In the genomic region with DNA sequence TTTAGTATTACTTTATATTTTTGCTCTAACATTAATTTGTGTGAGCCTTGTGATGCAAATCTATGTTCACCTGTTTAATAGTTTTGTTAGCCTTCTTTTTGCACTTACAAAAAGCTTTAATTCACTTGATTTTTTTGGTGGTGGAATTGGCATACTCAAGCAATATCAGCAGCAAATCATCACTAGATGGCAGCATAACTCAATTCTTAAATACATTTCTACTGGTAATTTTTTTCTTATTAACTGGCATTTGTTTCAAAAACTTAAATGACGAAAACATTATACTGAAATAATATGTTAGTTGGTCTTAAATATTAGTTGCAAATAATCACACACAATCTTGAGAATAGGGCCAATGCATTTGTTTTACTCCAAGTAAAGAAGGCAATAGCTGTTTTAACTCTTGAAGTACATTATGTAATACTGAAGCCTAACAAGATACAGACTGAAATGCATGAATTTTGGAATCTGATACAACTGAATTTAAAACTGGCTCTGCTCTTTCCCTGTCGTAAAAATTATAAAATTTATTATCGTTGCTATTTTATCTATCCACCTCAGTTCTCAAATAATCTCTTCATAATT, we compare ENCODE assay signal across 9 cellular contexts.
A peak's percentile ranks its signal among the peaks of the same experiment; 100 is the strongest.
DNase-seq lines count a peak whose midpoint lies in the region; ATAC-seq and TF ChIP-seq lines count a peak whose summit lies in the region.
"Had no signal": no experiment of that assay in that cellular context is flagged by ENCODE, and none has a peak within 500 bp of the region (broad histone marks: within the 10 kb centered on the region; RNA-seq: fewer than 3 reads in every experiment).

No MANE protein-coding gene starts in this region.

- H3K9me3 ChIP-seq in SK-N-MC (ENCODE audit: low read depth, low read length): no peaks in the 10 kb centered on the region
- H3K9me3 ChIP-seq in testis: no peaks in the 10 kb centered on the region

- intact Hi-C loops in testis (cut with DNase I; ENCODE audit: low total_unique reads): no loop called here

- H3K4me1 ChIP-seq in testis: no peaks in the 10 kb centered on the region

- WGBS in testis, 2 donors: 34 to 41% methylated on average over 3 of the region's 3 CpGs

- TF ChIP-seq POLR2A in testis (IDR thresholded peaks at IDR 0.05): no peak

- DNase-seq in SHP77 (lab: John Stamatoyannopoulos, UW): peak; percentile 4 to 5
- no peak for DNase-seq in SHP77 treated with DMSO at 0.1 percent for 48 hours (lab: John Stamatoyannopoulos, UW)
- peak; percentile 32 for DNase-seq in LNCaP clone FGC (ENCODE audit: low read depth)
- DNase-seq in SK-N-MC (ENCODE audit: low read depth, low spot score): peak; percentile 70
- peak; percentile 38 for DNase-seq in globus pallidus (ENCODE audit: low spot score)
- no peak for DNase-seq in testis
- DNase-seq in cortex of kidney (lab: John Stamatoyannopoulos, UW): no peak
- DNase-seq: activated naive CD8-positive, alpha-beta T cell treated with anti-CD3 and anti-CD28 coated beads, Interleukin-2, amount 10 ng/mL, durations not matched to agents 7 days and 5 days had no signal

- peak overlapping the region; percentile 38 for H3K9ac ChIP-seq in SK-N-MC (ENCODE audit: insufficient read length)

- H3K36me3 ChIP-seq in SK-N-MC (ENCODE audit: insufficient read depth, low read length) (no peaks in the 10 kb centered on the region), testis (ENCODE audit: low read depth, missing control alignments) (no peaks in the 10 kb centered on the region)

- H3K4me3 ChIP-seq in LNCaP clone FGC (ENCODE audit: low read depth, low read length): no peak overlapping the region
- peak overlapping the region; percentile 46 for H3K4me3 ChIP-seq in SK-N-MC
- H3K4me3 ChIP-seq in testis: no peak overlapping the region

- H3K27me3 ChIP-seq in testis: no peaks in the 10 kb centered on the region

- TF ChIP-seq CTCF in LNCaP clone FGC (IDR thresholded peaks at IDR 0.05; ENCODE audit: control insufficient read depth, extremely low read depth, insufficient read depth) (peak; percentile 61), testis (IDR thresholded peaks at IDR 0.05) (peak in 2 of 3 experiments; percentile 4 to 40)

- ATAC-seq in HG02588 (IDR thresholded peaks at IDR 0.05; ENCODE audit: unreplicated experiment): no peak

- H3K27ac ChIP-seq in SK-N-MC (no peak overlapping the region), testis (no peak overlapping the region)

Comparison
In these comparisons a context has a peak if more than half of its experiments do, and no peak if none do; other contexts are left out.
1. DNase-seq: peak in SHP77 (2 of 2), LNCaP clone FGC (single experiment), SK-N-MC (single experiment) and globus pallidus (single experiment); none in SHP77 treated with DMSO at 0.1 percent for 48 hours (single experiment), testis (single experiment) and cortex of kidney (single experiment).